Comparison of ENCODE assay signal across 28 cellular contexts in the genomic region with DNA sequence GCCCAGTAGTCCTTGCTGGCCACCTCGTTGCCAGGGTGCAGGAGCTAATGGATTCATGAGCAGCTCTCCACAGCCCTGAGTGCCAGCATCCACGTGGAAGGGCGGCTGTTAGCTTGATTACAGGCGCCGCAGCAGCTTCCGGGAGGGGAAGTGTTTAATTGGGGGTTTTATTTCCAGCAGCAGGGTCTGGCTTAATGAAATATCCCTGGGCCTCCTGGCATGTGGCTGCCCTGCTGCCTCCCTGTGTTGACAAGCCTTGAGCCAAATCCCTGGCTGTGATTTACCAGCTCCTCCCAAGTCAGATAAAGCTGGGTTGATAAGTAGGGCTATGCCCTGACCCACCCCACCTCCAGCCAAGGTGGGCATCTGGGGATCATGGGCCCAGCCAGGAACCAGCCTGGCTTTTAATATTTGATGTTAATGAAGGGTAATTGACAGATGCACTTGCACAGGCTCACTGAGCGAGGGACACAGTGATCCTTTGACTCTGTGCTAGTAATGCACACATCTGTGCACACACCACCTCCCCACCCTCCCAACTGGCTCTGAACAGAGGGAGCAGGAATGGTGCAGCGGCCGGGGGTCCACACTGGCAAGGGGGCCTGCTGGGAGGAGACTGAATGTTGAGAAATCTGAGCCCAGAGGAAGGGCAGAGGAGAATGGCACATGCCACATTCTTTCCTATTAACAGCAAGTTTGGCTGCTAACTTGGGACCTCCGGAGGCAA. TPM values are rescaled to one million over a fixed set of nuclear protein-coding genes. Genes with fewer than 3 reads are reported as not detected.
DNase-seq lines count a peak whose midpoint lies in the region; ATAC-seq and TF ChIP-seq lines count a peak whose summit lies in the region.
"Had no signal": no experiment of that assay in that cellular context is flagged by ENCODE, and none has a peak within 500 bp of the region (broad histone marks: within the 10 kb centered on the region; RNA-seq: fewer than 3 reads in every experiment).

No MANE protein-coding gene starts in this region.

- H3K36me3 ChIP-seq in WERI-Rb-1, result no peaks in the 10 kb centered on the region
- H3K36me3 ChIP-seq: neutrophil, thyroid gland had no signal

- H3K27ac ChIP-seq in WERI-Rb-1, result no peak overlapping the region
- H3K27ac ChIP-seq: 22Rv1, GM23248, HL-60, neutrophil, thyroid gland had no signal

- peaks cover 9% of the 10 kb centered on the region for H3K27me3 Mint-ChIP-seq in neural crest cell (ENCODE audit: low read depth)
- H3K27me3 Mint-ChIP-seq in activated CD8-positive, alpha-beta memory T cell treated with anti-CD3 and anti-CD28 coated beads, Interleukin-2, amount 10 ng/mL, durations not matched to agents 7 days and 5 days, result peaks cover 29% of the 10 kb centered on the region

- H3K4me3 Mint-ChIP-seq in neural crest cell, result no peak overlapping the region
- no peak overlapping the region for H3K4me3 Mint-ChIP-seq in activated CD8-positive, alpha-beta memory T cell treated with anti-CD3 and anti-CD28 coated beads, Interleukin-2, amount 10 ng/mL, durations not matched to agents 7 days and 5 days
- H3K4me3 Mint-ChIP-seq: activated naive CD8-positive, alpha-beta T cell treated with anti-CD3 and anti-CD28 coated beads for 36 hours; CD8-positive, alpha-beta memory T cell had no signal

- H3K27me3 ChIP-seq in WERI-Rb-1 (ENCODE audit: insufficient read depth, low read depth, severe bottlenecking), result no peaks in the 10 kb centered on the region
- H3K27me3 ChIP-seq: thyroid gland had no signal

- DNase-seq in DMS 273 (lab: John Stamatoyannopoulos, UW; ENCODE audit: unreplicated experiment) (peak; percentile 35), DMS 273 treated with DMSO at 0.1 percent for 48 hours (lab: John Stamatoyannopoulos, UW) (no peak), NCI-H1417 (lab: John Stamatoyannopoulos, UW) (peak in 2 of 3 experiments; percentile 81 to 94), WERI-Rb-1 (peak; percentile 90), neural crest cell (ENCODE audit: low read depth, low spot score) (no peak), globus pallidus (ENCODE audit: low spot score) (no peak)
- no peak for DNase-seq in activated CD8-positive, alpha-beta memory T cell treated with anti-CD3 and anti-CD28 coated beads, Interleukin-2, amount 10 ng/mL, durations not matched to agents 7 days and 5 days
- DNase-seq: activated CD4-positive, alpha-beta T cell treated with anti-CD3 and anti-CD28 coated beads, Interleukin-2, amount 50 U/mL, for 1 hour; activated CD8-positive, alpha-beta memory T cell treated with anti-CD3 and anti-CD28 coated beads, Interleukin-2, amount 50 U/mL, for 4 hours; activated naive CD8-positive, alpha-beta T cell treated with anti-CD3 and anti-CD28 coated beads for 36 hours; CD8-positive, alpha-beta memory T cell; effector memory CD4-positive, alpha-beta T cell; GM23248; islet precursor cell; NCI-H1048; stimulated activated CD4-positive, alpha-beta T cell treated with anti-CD3 and anti-CD28 coated beads, Interleukin-2, amount 100 ng/mL, for 48 hours; stimulated activated naive CD8-positive, alpha-beta T cell treated with anti-CD3 and anti-CD28 coated beads, Interleukin-15, Interleukin-2, amounts not matched to agents 100 U/mL and 50 U/mL, for 24 hours; thyroid gland had no signal

- no peaks in the 10 kb centered on the region for H3K4me1 Mint-ChIP-seq in neural crest cell
- no peaks in the 10 kb centered on the region for H3K4me1 Mint-ChIP-seq in activated CD8-positive, alpha-beta memory T cell treated with anti-CD3 and anti-CD28 coated beads, Interleukin-2, amount 10 ng/mL, durations not matched to agents 7 days and 5 days
- H3K4me1 Mint-ChIP-seq: activated naive CD8-positive, alpha-beta T cell treated with anti-CD3 and anti-CD28 coated beads for 36 hours; CD8-positive, alpha-beta memory T cell had no signal

- H3K9me3 Mint-ChIP-seq in neural crest cell, result no peaks in the 10 kb centered on the region
- no peaks in the 10 kb centered on the region for H3K9me3 Mint-ChIP-seq in activated CD8-positive, alpha-beta memory T cell treated with anti-CD3 and anti-CD28 coated beads, Interleukin-2, amount 10 ng/mL, durations not matched to agents 7 days and 5 days (ENCODE audit: low read depth)
- H3K9me3 Mint-ChIP-seq: activated naive CD8-positive, alpha-beta T cell treated with anti-CD3 and anti-CD28 coated beads for 36 hours; activated T-helper 2 cell treated with anti-CD3 and anti-CD28 coated beads, Interferon-gamma antibody, Interleukin-2, Interleukin-4, amounts not matched to agents 10 μg/mL and 5 μg/mL and 100 μg/mL, durations not matched to agents 14 hours and 24 hours and 36 hours; CD8-positive, alpha-beta memory T cell had no signal

- no peaks in the 10 kb centered on the region for H3K36me3 Mint-ChIP-seq in neural crest cell (ENCODE audit: low read depth)
- H3K36me3 Mint-ChIP-seq in activated CD8-positive, alpha-beta memory T cell treated with anti-CD3 and anti-CD28 coated beads, Interleukin-2, amount 10 ng/mL, durations not matched to agents 7 days and 5 days, result no peaks in the 10 kb centered on the region
- H3K36me3 Mint-ChIP-seq: activated naive CD8-positive, alpha-beta T cell treated with anti-CD3 and anti-CD28 coated beads for 36 hours; CD8-positive, alpha-beta memory T cell had no signal

- H3K4me3 ChIP-seq in WERI-Rb-1 (ENCODE audit: low read depth, low read length), result no peak overlapping the region
- H3K4me3 ChIP-seq: GM23248, thyroid gland had no signal

- ATAC-seq in GM18867 (IDR thresholded peaks at IDR 0.05; ENCODE audit: unreplicated experiment), result no peak
- no peak for ATAC-seq in activated CD8-positive, alpha-beta memory T cell treated with anti-CD3 and anti-CD28 coated beads, Interleukin-2, amount 10 ng/mL, durations not matched to agents 7 days and 5 days
- ATAC-seq: esophagus mucosa, Panc1 had no signal

- no peak for TF ChIP-seq CTCF in WERI-Rb-1 (IDR thresholded peaks at IDR 0.05; ENCODE audit: low read depth, low read length)
- no peak for TF ChIP-seq CTCF in neural crest cell (conservative IDR thresholded peaks at IDR 0.05)

- peak overlapping the region; percentile 63 for H3K27ac Mint-ChIP-seq in neural crest cell (ENCODE audit: unreplicated experiment)
- H3K27ac Mint-ChIP-seq in activated CD8-positive, alpha-beta memory T cell treated with anti-CD3 and anti-CD28 coated beads, Interleukin-2, amount 10 ng/mL, durations not matched to agents 7 days and 5 days, result no peak overlapping the region
- H3K27ac Mint-ChIP-seq: activated naive CD8-positive, alpha-beta T cell treated with anti-CD3 and anti-CD28 coated beads for 36 hours; activated T-helper 2 cell treated with anti-CD3 and anti-CD28 coated beads, Interferon-gamma antibody, Interleukin-2, Interleukin-4, amounts not matched to agents 10 μg/mL and 5 μg/mL and 100 μg/mL, durations not matched to agents 14 hours and 24 hours and 36 hours; CD8-positive, alpha-beta memory T cell had no signal

- H3K9me3 ChIP-seq in WERI-Rb-1 (ENCODE audit: severe bottlenecking), result no peaks in the 10 kb centered on the region
- H3K9me3 ChIP-seq: neutrophil, thyroid gland had no signal

- CTCF ChIA-PET in activated CD8-positive, alpha-beta memory T cell treated with anti-CD3 and anti-CD28 coated beads, Interleukin-2, amount 10 ng/mL, durations not matched to agents 7 days and 5 days (lab: Charles Lee), result interaction anchor here (1.9 kb wide), 1 partner anchor 14 kb away, joined by 5 read pairs; no protein-coding TSS in a partner anchor

RNA-seq across cellular contexts. Expression of a gene that starts 13.6 kb away (rescaled TPM):
- 0.65 and 0.89 TPM in 2 replicates for total RNA-seq in neural crest cell
- total RNA-seq in activated CD8-positive, alpha-beta memory T cell treated with anti-CD3 and anti-CD28 coated beads, Interleukin-2, amount 10 ng/mL, durations not matched to agents 7 days and 5 days, result not detected
- total RNA-seq: CD8-positive, alpha-beta memory T cell; GM23248; lung microvascular endothelial cell; SK-MEL-5; T-helper 2 cell treated with Interferon-gamma antibody and Interleukin-4, amounts not matched to agents 100 ng/mL and 5 ng/mL, for 36 hours had no signal

RNA-seq across cellular contexts. Expression of a gene that starts 52.8 kb away (rescaled TPM):
- 13.4 and 13.5 TPM in 2 replicates for total RNA-seq in neural crest cell
- 10 to 100 TPM in 1 of 2 experiments, 1 to 10 TPM in 1; 9.1 to 11.4 TPM for total RNA-seq in activated CD8-positive, alpha-beta memory T cell treated with anti-CD3 and anti-CD28 coated beads, Interleukin-2, amount 10 ng/mL, durations not matched to agents 7 days and 5 days

Comparison
In these comparisons a context has a peak if more than half of its experiments do, and no peak if none do; other contexts are left out.
1. DNase-seq: peak in DMS 273 (single experiment), NCI-H1417 (2 of 3) and WERI-Rb-1 (single experiment); none in DMS 273 treated with DMSO at 0.1 percent for 48 hours (single experiment), neural crest cell (single experiment), globus pallidus (single experiment) and activated CD8-positive, alpha-beta memory T cell treated with anti-CD3 and anti-CD28 coated beads, Interleukin-2, amount 10 ng/mL, durations not matched to agents 7 days and 5 days (single experiment).